ENCODE assay signal across 17 cellular contexts in genomic region chr2:239192456-239192855, GRCh38.
DNase-seq lines count a peak whose midpoint lies in the region; ATAC-seq and TF ChIP-seq lines count a peak whose summit lies in the region.
"Had no signal": no experiment of that assay in that cellular context is flagged by ENCODE, and none has a peak within 500 bp of the region (broad histone marks: within the 10 kb centered on the region; RNA-seq: fewer than 3 reads in every experiment).

No MANE protein-coding gene starts in this region.

- peak overlapping the region; percentile 72 for H3K4me2 ChIP-seq in OCI-LY3 (ENCODE audit: low read length)

- DNase-seq in D341Med (ENCODE audit: low spot score) = peak; percentile 9
- peak; percentile 41 for DNase-seq in left lobe of liver (ENCODE audit: low spot score)
- peak; percentile 19 to 50 for DNase-seq in gastrocnemius medialis
- no peak for DNase-seq in mucosa of gallbladder (ENCODE audit: low spot score)
- DNase-seq in DMS 273 treated with DMSO at 0.1 percent for 48 hours (lab: John Stamatoyannopoulos, UW) = no peak
- DNase-seq: activated CD4-positive, alpha-beta T cell treated with anti-CD3 and anti-CD28 coated beads for 4 hours; activated naive CD4-positive, alpha-beta T cell; COR-L47; EL; hypothalamus; mesenchymal stem cell; NCI-H1105; NCI-H526 had no signal

- H3K27ac ChIP-seq in OCI-LY3 (ENCODE audit: low read length) (no peak overlapping the region), gastrocnemius medialis (peak overlapping the region; percentile 6 to 88 (median 62))
- H3K27ac ChIP-seq: epithelial cell of prostate, thoracic aorta had no signal

- H3K9me3 ChIP-seq in OCI-LY3 (ENCODE audit: insufficient read depth, low read length) = no peaks in the 10 kb centered on the region
- no peaks in the 10 kb centered on the region for H3K9me3 ChIP-seq in gastrocnemius medialis
- H3K9me3 ChIP-seq: thoracic aorta had no signal

- TF ChIP-seq POLR2A in gastrocnemius medialis (IDR thresholded peaks at IDR 0.05) = no peak

- H3K4me1 ChIP-seq in OCI-LY3 (ENCODE audit: low read length) = peaks cover 3% of the 10 kb centered on the region; the same call in 1 of the 2 replicates
- H3K4me1 ChIP-seq in gastrocnemius medialis = peaks cover 33 to 44% of the 10 kb centered on the region in 2 donors

- no peaks in the 10 kb centered on the region; the same call in 1 of the 2 replicates for H4K20me1 ChIP-seq in OCI-LY3 (ENCODE audit: insufficient read depth, low read length)

- H3K4me3 ChIP-seq in OCI-LY3 (ENCODE audit: low read length) = peak overlapping the region; percentile 47
- H3K4me3 ChIP-seq in gastrocnemius medialis = no peak overlapping the region
- H3K4me3 ChIP-seq: thoracic aorta had no signal

- no peak overlapping the region for H3K9ac ChIP-seq in OCI-LY3 (ENCODE audit: low read length)

- peaks cover 9% of the 10 kb centered on the region for H3K36me3 ChIP-seq in OCI-LY3 (replicated peaks; ENCODE audit: low read depth, low read length)
- peaks cover 0 to 35% of the 10 kb centered on the region in 2 donors for H3K36me3 ChIP-seq in gastrocnemius medialis
- H3K36me3 ChIP-seq: thoracic aorta had no signal

- ATAC-seq in left lobe of liver = no peak
- peak in 1 of 2 donors; percentile 32 for ATAC-seq in gastrocnemius medialis
- ATAC-seq in GM21528 (IDR thresholded peaks at IDR 0.05; ENCODE audit: low FRiP score, unreplicated experiment) = no peak

- H2AFZ ChIP-seq in OCI-LY3 (ENCODE audit: low read depth, low read length) = no peak overlapping the region

- no peak for TF ChIP-seq CTCF in OCI-LY3 (IDR thresholded peaks at IDR 0.05; ENCODE audit: low read depth, low read length)
- no peak for TF ChIP-seq CTCF in gastrocnemius medialis (IDR thresholded peaks at IDR 0.05 in 4 of 5, conservative IDR thresholded peaks at IDR 0.05 in 1 of 5)

- in situ Hi-C loops in gastrocnemius medialis (cut with MboI; ENCODE audit: low sequenced_read_pairs in 4 of 4) = no loop called here

- H3K27me3 ChIP-seq in OCI-LY3 (ENCODE audit: low read depth, low read length) (no peaks in the 10 kb centered on the region), gastrocnemius medialis (no peaks in the 10 kb centered on the region)

- no peaks in the 10 kb centered on the region for H3K79me2 ChIP-seq in OCI-LY3 (ENCODE audit: low read length)

- intact Hi-C loops in gastrocnemius medialis (cut with DNase I; ENCODE audit: low total_unique reads) = no loop called here

Comparison
In these comparisons a context has a peak if more than half of its experiments do, and no peak if none do; other contexts are left out.
1. DNase-seq: peak in D341Med (single experiment), left lobe of liver (single experiment) and gastrocnemius medialis (2 of 2); none in mucosa of gallbladder (single experiment) and DMS 273 treated with DMSO at 0.1 percent for 48 hours (single experiment).